ENCODE assay signal across 1 cellular context in genomic region chr2:235658371-235659174, GRCh38.
TF ChIP-seq lines count a peak whose summit lies in the region.

No MANE protein-coding gene starts in this region.

TF ChIP-seq in GM23338, 12 proteins besides CTCF, POLR2A, EP300 and RAD21 (continued from another document):
- TF ChIP-seq ZNF462 (CRISPR knock-in tag; IDR thresholded peaks at IDR 0.05) (no peak; the same call in 1 of the 2 replicates), REST (IDR thresholded peaks at IDR 0.05; ENCODE audit: unreplicated experiment) (no peak), JUNB (IDR thresholded peaks at IDR 0.05; ENCODE audit: unreplicated experiment) (no peak)
